8 cellular contexts compared by ENCODE assay signal in genomic region chr18:62716679-62717058, GRCh38. TPM values are rescaled to one million over a fixed set of nuclear protein-coding genes. Genes with fewer than 3 reads are reported as not detected.
DNase-seq lines count a peak whose midpoint lies in the region; ATAC-seq, FAIRE-seq and TF ChIP-seq lines count a peak whose summit lies in the region.

No MANE protein-coding gene starts in this region.

- H3K27me3 ChIP-seq in K562 (ENCODE audit: control insufficient read depth in 2 of 2, insufficient read depth in 2 of 2, low read length in 2 of 2) = no peaks in the 10 kb centered on the region
- no peaks in the 10 kb centered on the region for H3K27me3 ChIP-seq in skeletal muscle satellite cell (ENCODE audit: control insufficient read depth, insufficient read depth, low read length)

- TF ChIP-seq CTCF in RWPE1 (conservative IDR thresholded peaks at IDR 0.05; ENCODE audit: low read depth) (no peak), K562 (IDR thresholded peaks at IDR 0.05 in 2 of 3, conservative IDR thresholded peaks at IDR 0.05 in 1 of 3; ENCODE audit: insufficient read depth in 2 of 3, low read depth in 1 of 3, low read length in 3 of 3) (peak in 1 of 3 experiments; percentile 4; a peak in 1 of 6 replicates)

- peak; percentile 36 for DNase-seq in GF-D8 (lab: John Stamatoyannopoulos, UW)
- DNase-seq in RWPE1 (ENCODE audit: low spot score) = peak; percentile 37
- peak; percentile 22 to 42 (median 30) for DNase-seq in K562 (ENCODE audit: extremely low read depth in 1 of 4, low spot score in 3 of 4)
- no peak for DNase-seq in KG1 (lab: John Stamatoyannopoulos, UW)

- ATAC-seq in HG02642 (IDR thresholded peaks at IDR 0.05; ENCODE audit: poor library complexity, unreplicated experiment) (peak; percentile 23), K562 (peak; percentile 18), GM21367 (IDR thresholded peaks at IDR 0.05; ENCODE audit: unreplicated experiment) (no peak)

- H3K9me1 ChIP-seq in K562 (ENCODE audit: control insufficient read depth, insufficient read depth, low read length) = no peaks in the 10 kb centered on the region

- H3K27ac ChIP-seq in RWPE1 (peak overlapping the region; percentile 95), K562 (ENCODE audit: extremely low read depth, low read depth, low read length) (peak overlapping the region; percentile 56; the same call in 1 of the 3 replicates)

- CTCF ChIA-PET in RWPE1 (lab: Yijun Ruan, JAX) (interaction anchor here (0.6 to 2.1 kb wide), 3 partner anchors 241 to 546 kb away, joined by 3 to 11 read pairs (median 3); no protein-coding TSS in a partner anchor), K562 (lab: Yijun Ruan, JAX; ENCODE audit: low intra/inter-chr PET ratio) (interaction anchor here (0.7 to 1.0 kb wide), 2 partner anchors 132 to 237 kb away, joined by 3 to 5 read pairs; no protein-coding TSS in a partner anchor)

- in situ Hi-C loops in K562 (cut with MboI) = loop anchor here (10.0 kb wide), 1 partner anchor 238 kb away; no protein-coding TSS in a partner anchor

- peaks cover 54% of the 10 kb centered on the region for H3K79me2 ChIP-seq in K562 (ENCODE audit: control insufficient read depth, insufficient read depth, low read length)

- no peak; a peak in 1 of 4 replicates for TF ChIP-seq RAD21 in K562 (CRISPR knock-in tag; conservative IDR thresholded peaks at IDR 0.05 in 1 of 2, IDR thresholded peaks at IDR 0.05 in 1 of 2)

- peak overlapping the region; percentile 44 to 95; a peak in 3 of 4 replicates for H3K9ac ChIP-seq in K562 (ENCODE audit: insufficient read depth in 1 of 2, low read depth in 2 of 2, low read length in 2 of 2)
- H3K9ac ChIP-seq in skeletal muscle satellite cell (ENCODE audit: low read depth, low read length) = peak overlapping the region; percentile 83

- H3K4me1 ChIP-seq in K562 (replicated peaks in 1 of 2; ENCODE audit: control insufficient read depth in 2 of 2, insufficient read depth in 2 of 2, low read length in 2 of 2) (peaks cover 8 to 14% of the 10 kb centered on the region in 2 experiments; a peak in 4 of 5 replicates), skeletal muscle satellite cell (ENCODE audit: control insufficient read depth, insufficient read depth, low read length) (peaks cover 21% of the 10 kb centered on the region)

- H3K4me3 ChIP-seq in K562 = peak overlapping the region; percentile 50
- peak overlapping the region; percentile 69 for H3K4me3 ChIP-seq in iPS-11a (ENCODE audit: low read depth, low read length)
- peak overlapping the region; percentile 76 for H3K4me3 ChIP-seq in skeletal muscle satellite cell (ENCODE audit: low read length)

- 4% methylated on average over 12 of the region's 47 CpGs for WGBS in K562 (ENCODE audit: insufficient coverage, low coverage, missing lambda C conversion rate)

- H3K9me3 ChIP-seq in K562 (replicated peaks; ENCODE audit: control insufficient read depth, insufficient read depth, low read depth, low read length) (no peaks in the 10 kb centered on the region), skeletal muscle satellite cell (replicated peaks; ENCODE audit: low read length) (no peaks in the 10 kb centered on the region)

- FAIRE-seq in K562 (lab: Jason Lieb, UNC) = no peak

- BruUV-seq in K562 (replicated peaks; lab: Mats Ljungman, UMichigan) = no TSS peak

- no peak for TF ChIP-seq EP300 in K562 (IDR thresholded peaks at IDR 0.05; ENCODE audit: low read length)

- no peak for TF ChIP-seq POLR2A in K562 (conservative IDR thresholded peaks at IDR 0.05)

- POLR2A ChIA-PET in RWPE1 (lab: Yijun Ruan, JAX; ENCODE audit: low non-redundant PET) = interaction anchor here (0.5 kb wide), 1 partner anchor 250 kb away, joined by 3 read pairs; no protein-coding TSS in a partner anchor
- POLR2A ChIA-PET in K562 (lab: Yijun Ruan, JAX) = interaction anchor here (0.9 kb wide), 1 partner anchor 91 kb away, joined by 3 read pairs; no protein-coding TSS in a partner anchor

- 0 out of 2 replicates have a peak overlapping the region, but pooled peaks have one; percentile 9 for H2AFZ ChIP-seq in K562 (ENCODE audit: low read depth, low read length)

- peaks cover 22% of the 10 kb centered on the region for H4K20me1 ChIP-seq in K562 (replicated peaks; ENCODE audit: control insufficient read depth, insufficient read depth, low read length)

- H3K36me3 ChIP-seq in K562 (ENCODE audit: control insufficient read depth, insufficient read depth, low read length) (no peaks in the 10 kb centered on the region), skeletal muscle satellite cell (ENCODE audit: insufficient read depth, low read length) (no peaks in the 10 kb centered on the region)

- peak overlapping the region; percentile 45; the same call in 1 of the 2 replicates for H3K4me2 ChIP-seq in K562 (ENCODE audit: insufficient read depth, low read length)
- peak overlapping the region; percentile 92 for H3K4me2 ChIP-seq in skeletal muscle satellite cell (ENCODE audit: low read length)

- intact Hi-C loops in K562 (cut with micrococcal nuclease) = loop anchor here (5.0 to 10.0 kb wide), 5 partner anchors 61 to 268 kb away; no protein-coding TSS in a partner anchor

TF ChIP-seq in K562, 482 proteins besides CTCF, POLR2A, EP300 and RAD21 (continues in another document):
- no peak for TF ChIP-seq KDM5B (IDR thresholded peaks at IDR 0.05; ENCODE audit: insufficient replicate concordance, low read depth, low read length)
- TF ChIP-seq CC2D1A (IDR thresholded peaks at IDR 0.05) = no peak
- no peak for TF ChIP-seq SRSF3 (IDR thresholded peaks at IDR 0.05; ENCODE audit: insufficient read depth, low read length)
- TF ChIP-seq ZBTB7A (IDR thresholded peaks at IDR 0.05; ENCODE audit: borderline replicate concordance, control insufficient read depth, low read depth, low read length) = 0 out of 2 replicates have a peak, but pooled peaks have one; percentile 6
- no peak for TF ChIP-seq GATAD2B (IDR thresholded peaks at IDR 0.05; ENCODE audit: borderline replicate concordance)
- TF ChIP-seq ZNF395 (CRISPR knock-in tag; IDR thresholded peaks at IDR 0.05) = 0 out of 2 replicates have a peak, but pooled peaks have one; percentile 32
- TF ChIP-seq MAZ (CRISPR knock-in tag; conservative IDR thresholded peaks at IDR 0.05 in 1 of 2, IDR thresholded peaks at IDR 0.05 in 1 of 2) = peak in 1 of 2 experiments; percentile 21; a peak in 1 of 4 replicates
- no peak for TF ChIP-seq MCM7 (IDR thresholded peaks at IDR 0.05)
- TF ChIP-seq RBFOX2 (IDR thresholded peaks at IDR 0.05; ENCODE audit: low read depth, low read length) = peak; percentile 49; the same call in 1 of the 2 replicates
- TF ChIP-seq HMG20B (CRISPR knock-in tag; IDR thresholded peaks at IDR 0.05) = no peak
- peak in 1 of 2 experiments; percentile 16; a peak in 1 of 4 replicates for TF ChIP-seq SIN3A (IDR thresholded peaks at IDR 0.05; ENCODE audit: borderline replicate concordance in 2 of 2, control insufficient read depth in 1 of 2, low read depth in 2 of 2, low read length in 2 of 2)
- peak; percentile 79 for TF ChIP-seq NCOA6 (IDR thresholded peaks at IDR 0.05)
- TF ChIP-seq HEY1 (CRISPR knock-in tag; IDR thresholded peaks at IDR 0.05; ENCODE audit: borderline replicate concordance) = no peak
- no peak for TF ChIP-seq CREB5 (CRISPR knock-in tag; IDR thresholded peaks at IDR 0.05)
- TF ChIP-seq NFIC (IDR thresholded peaks at IDR 0.05) = peak; percentile 37

RNA-seq across cellular contexts. Expression of gene PHLPP1, which starts 1.3 kb away (rescaled TPM):
- total RNA-seq in K562 (2011; cell fraction: chromatin; rRNA removed; ENCODE audit: low replicate concordance) = 30.9 and 39.4 TPM in 2 replicates
- 13.0 and 15.7 TPM in 2 replicates for total RNA-seq in K562 (2011; cell fraction: nucleolus; rRNA removed)
- 12.4 and 12.5 TPM in 2 replicates for total RNA-seq in K562 (2011; cell fraction: nucleoplasm; rRNA removed)
- total RNA-seq in K562 (2014; rRNA removed) (4.9 and 5.8 TPM in 2 replicates), K562 (2014; rRNA removed; fragmentation: Illumina TruSeq; extraction: Trizol) (4.5 and 4.6 TPM in 2 replicates), K562 (2015; rRNA removed; fragmentation: Illumina TruSeq; extraction: Trizol) (4.5 and 5.9 TPM in 2 replicates), K562 (2021) (7.6 and 9.0 TPM in 2 replicates)
- polyA plus RNA-seq in K562 (2011; rRNA removed) (3.4 and 6.0 TPM in 2 replicates), K562 (2014; fragmentation: Illumina TruSeq; extraction: Trizol) (4.8 and 7.2 TPM in 2 replicates), K562 (2014; fragmentation: Nextera tagmentation; extraction: Ambion mirVana) (under 1 TPM; 0.56 TPM), K562 (2014; rRNA removed) (2.6 and 2.8 TPM in 2 replicates)
- polyA plus RNA-seq in K562 (2011; cell fraction: cytosol; rRNA removed) = 3.4 and 4.6 TPM in 2 replicates
- 5.6 and 7.3 TPM in 2 replicates for polyA plus RNA-seq in K562 (2011; cell fraction: nucleus; rRNA removed)
- 5.3 and 5.6 TPM in 2 replicates for polyA plus RNA-seq in K562 (2012)
- 20.7 and 42.8 TPM in 2 replicates for polyA minus RNA-seq in K562 (2011; rRNA and poly(A)+ RNA removed)
- 11.4 and 14.5 TPM in 2 replicates for polyA minus RNA-seq in K562 (2011; cell fraction: cytosol; rRNA and poly(A)+ RNA removed)
- 10.1 and 27.2 TPM in 2 replicates for polyA minus RNA-seq in K562 (2011; cell fraction: nucleus; rRNA and poly(A)+ RNA removed)
- 4.3 and 4.4 TPM in 2 replicates for total RNA-seq in skeletal muscle satellite cell (2012; rRNA removed)
